ENCODE assay signal across 1 cellular context in the genomic region with DNA sequence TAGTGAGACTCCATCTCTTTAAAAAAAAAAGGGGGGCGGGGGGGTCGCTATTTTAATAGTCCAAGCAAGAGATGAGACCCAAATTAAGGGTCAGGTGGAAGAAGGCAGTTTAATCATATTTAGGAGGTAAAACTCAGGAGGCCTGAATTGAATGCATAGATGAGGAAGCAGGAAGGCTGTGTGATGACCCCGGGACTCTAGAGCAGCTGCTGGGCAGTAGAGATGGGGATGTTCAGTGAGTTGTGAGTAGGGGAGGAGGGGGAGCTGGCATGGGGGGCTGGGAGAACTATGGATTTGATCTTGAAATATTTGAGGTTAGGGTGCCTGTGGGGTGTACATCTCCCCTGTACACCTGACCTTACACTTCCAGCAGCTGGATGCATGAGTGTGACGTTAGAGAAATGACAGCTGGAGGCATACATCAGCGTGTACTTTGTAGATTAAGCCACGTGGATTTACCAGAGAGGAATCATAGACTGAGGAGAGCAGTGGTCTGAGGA.
TF ChIP-seq lines count a peak whose summit lies in the region.

No MANE protein-coding gene starts in this region.

TF ChIP-seq in WTC11, 78 proteins besides CTCF, POLR2A, EP300 and RAD21 (continued from another document):
- no peak for TF ChIP-seq ARID4B (CRISPR knock-in tag; IDR thresholded peaks at IDR 0.05; ENCODE audit: borderline replicate concordance)
- TF ChIP-seq, protein P1, sequence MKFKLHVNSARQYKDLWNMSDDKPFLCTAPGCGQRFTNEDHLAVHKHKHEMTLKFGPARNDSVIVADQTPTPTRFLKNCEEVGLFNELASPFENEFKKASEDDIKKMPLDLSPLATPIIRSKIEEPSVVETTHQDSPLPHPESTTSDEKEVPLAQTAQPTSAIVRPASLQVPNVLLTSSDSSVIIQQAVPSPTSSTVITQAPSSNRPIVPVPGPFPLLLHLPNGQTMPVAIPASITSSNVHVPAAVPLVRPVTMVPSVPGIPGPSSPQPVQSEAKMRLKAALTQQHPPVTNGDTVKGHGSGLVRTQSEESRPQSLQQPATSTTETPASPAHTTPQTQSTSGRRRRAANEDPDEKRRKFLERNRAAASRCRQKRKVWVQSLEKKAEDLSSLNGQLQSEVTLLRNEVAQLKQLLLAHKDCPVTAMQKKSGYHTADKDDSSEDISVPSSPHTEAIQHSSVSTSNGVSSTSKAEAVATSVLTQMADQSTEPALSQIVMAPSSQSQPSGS (CRISPR knock-in tag; IDR thresholded peaks at IDR 0.05; ENCODE audit: borderline replicate concordance, low read depth), result no peak
- TF ChIP-seq ZNF219 (CRISPR knock-in tag; IDR thresholded peaks at IDR 0.05; ENCODE audit: borderline replicate concordance), result no peak
- no peak for TF ChIP-seq ZMAT4 (CRISPR knock-in tag; IDR thresholded peaks at IDR 0.05)
- no peak for TF ChIP-seq PRRX2 (CRISPR knock-in tag; IDR thresholded peaks at IDR 0.05)
